Comparison of ENCODE assay signal across 25 cellular contexts in the genomic region with DNA sequence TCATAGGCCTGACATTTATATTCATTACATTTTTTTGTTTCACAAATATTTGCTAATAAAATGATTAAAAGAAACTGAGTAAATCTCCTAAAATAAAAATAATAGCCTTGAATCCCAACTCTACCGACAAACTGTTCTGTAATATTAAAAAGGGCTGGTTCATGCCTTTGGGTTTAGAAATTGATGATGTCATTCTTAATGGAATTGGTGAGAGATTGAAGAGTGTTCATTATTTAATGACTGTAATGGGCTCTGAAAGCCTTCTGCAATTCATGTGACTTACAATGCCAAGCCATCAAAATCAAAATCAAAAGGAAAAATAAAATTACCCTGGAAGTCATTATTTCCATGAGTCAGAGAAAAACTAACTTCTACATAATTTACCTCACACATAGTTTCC.
"Had no signal": no experiment of that assay in that cellular context is flagged by ENCODE, and none has a peak within 500 bp of the region (broad histone marks: within the 10 kb centered on the region; RNA-seq: fewer than 3 reads in every experiment).

No MANE protein-coding gene starts in this region.

- DNase-seq: hippocampal formation; kidney glomerular epithelial cell; left cardiac atrium; lower lobe of right lung; mammary epithelial cell; mesenchymal stem cell; naive B cell; natural killer cell; nephron progenitor cell; ovary; retina; right cardiac atrium; sigmoid colon; small intestine; spleen; stimulated activated CD4-positive, alpha-beta T cell treated with anti-CD3 and anti-CD28 coated beads, Interleukin-4, amount 100 ng/mL, for 24 hours; stimulated activated naive CD4-positive, alpha-beta T cell; tibial artery; trophoblast cell; upper lobe of right lung had no signal

- H3K4me1 ChIP-seq: lower lobe of right lung, prostate gland, spleen, tibial artery, upper lobe of right lung had no signal

- ATAC-seq: left cardiac atrium; left lobe of liver; lower lobe of right lung; natural killer cell; right cardiac atrium; stimulated activated effector memory CD8-positive, alpha-beta T cell treated with anti-CD3 and anti-CD28 coated beads, Interleukin-12 subunit alpha, Interleukin-12 subunit beta, amount 100 ng/mL, for 72 hours; upper lobe of right lung had no signal

- H3K27me3 ChIP-seq: ovary, sigmoid colon, spleen, suprapubic skin, tibial artery, upper lobe of right lung had no signal

- H3K9me3 ChIP-seq: lower lobe of right lung, ovary, prostate gland, sigmoid colon, spleen, suprapubic skin, thoracic aorta, tibial artery, upper lobe of right lung had no signal

- H3K4me3 ChIP-seq: lower lobe of right lung, ovary, prostate gland, sigmoid colon, spleen, suprapubic skin, thoracic aorta, tibial artery, upper lobe of right lung had no signal

- H3K27ac ChIP-seq: lower lobe of right lung, ovary, prostate gland, sigmoid colon, spleen, suprapubic skin, thoracic aorta, tibial artery, upper lobe of right lung had no signal

- H3K36me3 ChIP-seq: lower lobe of right lung, ovary, prostate gland, sigmoid colon, spleen, suprapubic skin, thoracic aorta, tibial artery, upper lobe of right lung had no signal
